In the genomic region with DNA sequence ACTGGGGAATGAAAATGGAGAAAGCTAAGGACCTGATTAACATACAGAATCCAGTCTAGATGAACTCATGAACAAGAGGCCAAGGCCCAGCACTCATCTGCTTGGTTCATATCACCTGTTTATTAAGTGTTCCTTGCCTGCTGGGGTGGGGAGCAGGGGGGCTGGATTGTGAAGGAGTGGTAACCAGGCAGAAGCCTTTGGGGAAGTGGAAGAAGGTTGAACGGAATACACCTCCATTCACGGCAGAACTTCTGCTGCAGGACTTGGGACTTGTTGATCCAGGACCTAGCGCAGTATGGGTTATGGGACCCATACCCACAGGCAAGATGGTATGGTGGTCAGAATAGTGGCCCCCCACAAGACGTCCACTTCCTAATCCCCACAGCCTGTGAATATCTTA, we compare ENCODE assay signal across 29 cellular contexts. TPM values are rescaled to one million over a fixed set of nuclear protein-coding genes. Genes with fewer than 3 reads are reported as not detected.
"Had no signal": no experiment of that assay in that cellular context is flagged by ENCODE, and none has a peak within 500 bp of the region (broad histone marks: within the 10 kb centered on the region; RNA-seq: fewer than 3 reads in every experiment).

No MANE protein-coding gene starts in this region.

- H3K4me1 ChIP-seq: body of pancreas, gastrocnemius medialis, sigmoid colon had no signal

- H3K27me3 ChIP-seq: body of pancreas, gastrocnemius medialis, ovary, sigmoid colon had no signal

- H3K4me3 Mint-ChIP-seq: activated B cell treated with CpG ODN at 0.5 μM for 24 hours; activated CD8-positive, alpha-beta T cell treated with anti-CD3 and anti-CD28 coated beads for 36 hours; activated naive CD4-positive, alpha-beta T cell treated with anti-CD3 and anti-CD28 coated beads, Interleukin-2, amount 50 U/mL, for 24 hours; activated naive CD8-positive, alpha-beta T cell treated with anti-CD3 and anti-CD28 coated beads, Interleukin-2, amount 50 U/mL, for 24 hours; activated T-helper 1 cell treated with anti-CD3 and anti-CD28 coated beads, Interleukin-12 subunit alpha, Interleukin-12 subunit beta, Interleukin-2, Interleukin-4 antibody, amounts not matched to agents 30 ng/mL and 10 ng/mL and 1 ng/mL, durations not matched to agents 14 hours and 24 hours and 36 hours; effector memory CD8-positive, alpha-beta T cell; naive B cell; nephron progenitor cell; T-helper 2 cell treated with Interferon-gamma antibody and Interleukin-4, amounts not matched to agents 5 μg/mL and 100 μg/mL, for 36 hours; type B pancreatic cell had no signal

- H3K9me3 Mint-ChIP-seq: activated B cell treated with CpG ODN at 0.5 μM for 24 hours; activated CD8-positive, alpha-beta T cell treated with anti-CD3 and anti-CD28 coated beads for 36 hours; activated naive CD4-positive, alpha-beta T cell treated with anti-CD3 and anti-CD28 coated beads, Interleukin-2, amount 50 U/mL, for 24 hours; activated naive CD8-positive, alpha-beta T cell treated with anti-CD3 and anti-CD28 coated beads, Interleukin-2, amount 50 U/mL, for 24 hours; activated T-helper 1 cell treated with anti-CD3 and anti-CD28 coated beads, Interleukin-12 subunit alpha, Interleukin-12 subunit beta, Interleukin-2, Interleukin-4 antibody, amounts not matched to agents 30 ng/mL and 10 ng/mL and 1 ng/mL, durations not matched to agents 14 hours and 24 hours and 36 hours; effector memory CD8-positive, alpha-beta T cell; T-helper 2 cell treated with Interferon-gamma antibody and Interleukin-4, amounts not matched to agents 5 μg/mL and 100 μg/mL, for 36 hours; type B pancreatic cell had no signal

- H3K9me3 ChIP-seq: body of pancreas, gastrocnemius medialis, neutrophil, ovary, sigmoid colon had no signal

- H3K27ac Mint-ChIP-seq: activated B cell treated with CpG ODN at 0.5 μM for 24 hours; activated CD8-positive, alpha-beta T cell treated with anti-CD3 and anti-CD28 coated beads for 36 hours; activated naive CD4-positive, alpha-beta T cell treated with anti-CD3 and anti-CD28 coated beads, Interleukin-2, amount 50 U/mL, for 24 hours; activated naive CD8-positive, alpha-beta T cell treated with anti-CD3 and anti-CD28 coated beads, Interleukin-2, amount 50 U/mL, for 24 hours; activated T-helper 1 cell treated with anti-CD3 and anti-CD28 coated beads, Interleukin-12 subunit alpha, Interleukin-12 subunit beta, Interleukin-2, Interleukin-4 antibody, amounts not matched to agents 30 ng/mL and 10 ng/mL and 1 ng/mL, durations not matched to agents 14 hours and 24 hours and 36 hours; effector memory CD8-positive, alpha-beta T cell; nephron progenitor cell; progenitor cell of endocrine pancreas; T-helper 2 cell treated with Interferon-gamma antibody and Interleukin-4, amounts not matched to agents 5 μg/mL and 100 μg/mL, for 36 hours; type B pancreatic cell had no signal

- H3K36me3 Mint-ChIP-seq: activated naive CD4-positive, alpha-beta T cell treated with anti-CD3 and anti-CD28 coated beads, Interleukin-2, amount 50 U/mL, for 24 hours; type B pancreatic cell had no signal

- H3K27ac ChIP-seq: body of pancreas, gastrocnemius medialis, neutrophil, ovary, sigmoid colon had no signal

- H3K4me1 Mint-ChIP-seq: activated B cell treated with CpG ODN at 0.5 μM for 24 hours had no signal

- DNase-seq: activated B cell treated with CpG ODN at 0.5 μM for 24 hours; activated CD4-positive, alpha-beta T cell treated with anti-CD3 and anti-CD28 coated beads, Interleukin-2, amount 50 U/mL, for 1 hour; activated CD8-positive, alpha-beta T cell treated with anti-CD3 and anti-CD28 coated beads for 36 hours; activated naive CD8-positive, alpha-beta T cell treated with anti-CD3 and anti-CD28 coated beads, Interleukin-2, amount 50 U/mL, for 24 hours; activated T-cell treated with anti-CD3 and anti-CD28 coated beads, Interleukin-2, amount 50 U/mL, for 1 hour; body of pancreas; cortex of kidney; effector memory CD8-positive, alpha-beta T cell; erythroblast; gastrocnemius medialis; glutamatergic neuron; left cardiac atrium; left ventricle myocardium superior; naive B cell; nephron progenitor cell; ovary; sigmoid colon; small intestine; stimulated activated CD4-positive, alpha-beta T cell treated with anti-CD3 and anti-CD28 coated beads, Interleukin-1b, Interleukin-23, amount 100 ng/mL, for 48 hours; stimulated activated CD4-positive, alpha-beta T cell treated with anti-CD3 and anti-CD28 coated beads, Interleukin-4, amount 100 ng/mL, for 4 hours; stimulated activated naive CD4-positive, alpha-beta T cell; T-helper 1 cell had no signal

- H3K4me3 ChIP-seq: body of pancreas, gastrocnemius medialis, ovary, sigmoid colon had no signal

- H3K36me3 ChIP-seq: gastrocnemius medialis, neutrophil, ovary, sigmoid colon had no signal

- ATAC-seq: activated CD8-positive, alpha-beta T cell treated with anti-CD3 and anti-CD28 coated beads for 36 hours; activated naive CD8-positive, alpha-beta T cell treated with anti-CD3 and anti-CD28 coated beads, Interleukin-2, amount 50 U/mL, for 24 hours; body of pancreas; effector memory CD8-positive, alpha-beta T cell; gastrocnemius medialis; left cardiac atrium; left ventricle myocardium superior had no signal

RNA-seq across cellular contexts. Expression of a gene that starts 27.2 kb away (rescaled TPM):
- total RNA-seq: activated B cell treated with CpG ODN at 0.5 μM for 24 hours; activated CD8-positive, alpha-beta T cell treated with anti-CD3 and anti-CD28 coated beads for 36 hours; lung microvascular endothelial cell had no signal

RNA-seq across cellular contexts. Expression of a gene that starts 38.6 kb away (rescaled TPM):
- total RNA-seq: gastrocnemius medialis, left cardiac atrium, lung microvascular endothelial cell had no signal
